In genomic region chr1:57704231-57704630, GRCh38 we compare ENCODE assay signal across 23 cellular contexts.
"Had no signal": no experiment of that assay in that cellular context is flagged by ENCODE, and none has a peak within 500 bp of the region (broad histone marks: within the 10 kb centered on the region; RNA-seq: fewer than 3 reads in every experiment).

No MANE protein-coding gene starts in this region.

- DNase-seq: colonic mucosa; cortex of kidney; dermis blood vessel endothelial cell; dorsolateral prefrontal cortex; effector CD4-positive, alpha-beta T cell; effector CD8-positive, alpha-beta T cell; effector memory CD4-positive, alpha-beta T cell; effector memory CD8-positive, alpha-beta T cell; endodermal cell; erythroblast; esophagus squamous epithelium; foreskin fibroblast; foreskin keratinocyte; foreskin melanocyte; gastrocnemius medialis; glutamatergic neuron; head of caudate nucleus; heart left ventricle; heart right ventricle had no signal

- H3K9me3 ChIP-seq: colonic mucosa, esophagus muscularis mucosa, esophagus squamous epithelium, gastrocnemius medialis, heart right ventricle had no signal

- H3K36me3 ChIP-seq: colonic mucosa, esophagus muscularis mucosa, esophagus squamous epithelium, gastrocnemius medialis, gastroesophageal sphincter, heart left ventricle, heart right ventricle had no signal

- H3K27me3 ChIP-seq: colonic mucosa, dorsolateral prefrontal cortex, esophagus muscularis mucosa, esophagus squamous epithelium, foreskin keratinocyte, gastrocnemius medialis, gastroesophageal sphincter, heart left ventricle, heart right ventricle had no signal

- H3K4me3 ChIP-seq: colonic mucosa, coronary artery, dorsolateral prefrontal cortex, esophagus muscularis mucosa, esophagus squamous epithelium, gastrocnemius medialis, gastroesophageal sphincter, heart left ventricle, heart right ventricle had no signal

- H3K27ac ChIP-seq: colonic mucosa, coronary artery, dorsolateral prefrontal cortex, epithelial cell of prostate, esophagus muscularis mucosa, esophagus squamous epithelium, foreskin keratinocyte, gastrocnemius medialis, gastroesophageal sphincter, heart left ventricle, heart right ventricle had no signal

- H3K4me1 ChIP-seq: colonic mucosa, esophagus muscularis mucosa, esophagus squamous epithelium, foreskin keratinocyte, gastrocnemius medialis, gastroesophageal sphincter, heart left ventricle, heart right ventricle had no signal
